ENCODE assay signal across 11 cellular contexts in genomic region chr12:62605972-62606371, GRCh38.
A peak's percentile ranks its signal among the peaks of the same experiment; 100 is the strongest.
DNase-seq lines count a peak whose midpoint lies in the region; ATAC-seq and TF ChIP-seq lines count a peak whose summit lies in the region.
"Had no signal": no experiment of that assay in that cellular context is flagged by ENCODE, and none has a peak within 500 bp of the region (broad histone marks: within the 10 kb centered on the region; RNA-seq: fewer than 3 reads in every experiment).

No MANE protein-coding gene starts in this region.

- no peaks in the 10 kb centered on the region for H3K9me3 Mint-ChIP-seq in endodermal cell

- TF ChIP-seq EP300 in ovary (IDR thresholded peaks at IDR 0.05): no peak

- H3K36me3 ChIP-seq in endodermal cell (ENCODE audit: control insufficient read depth, insufficient read depth, low read length) (peaks cover 26% of the 10 kb centered on the region), ovary (no peaks in the 10 kb centered on the region)

- H3K4me1 Mint-ChIP-seq in endodermal cell: peaks cover 29% of the 10 kb centered on the region

- H3K27ac ChIP-seq in endodermal cell (ENCODE audit: low read depth, low read length): no peak overlapping the region
- no peak overlapping the region for H3K27ac ChIP-seq in ovary
- H3K27ac ChIP-seq: RWPE1, testis had no signal

- H3K4me3 Mint-ChIP-seq in endodermal cell: peak overlapping the region; percentile 97

- H3K36me3 Mint-ChIP-seq in endodermal cell (ENCODE audit: low read depth): peaks cover 18% of the 10 kb centered on the region

- no peak overlapping the region for H3K27ac Mint-ChIP-seq in endodermal cell

- H3K9ac ChIP-seq in endodermal cell (ENCODE audit: extremely low read depth, low read length, poor library complexity, severe bottlenecking): peak overlapping the region; percentile 97

- no peak for ATAC-seq in GM21786 (IDR thresholded peaks at IDR 0.05; ENCODE audit: unreplicated experiment)

- 79 to 95% methylated on average over 2 of the region's 2 CpGs for WGBS in endodermal cell (ENCODE audit: insufficient coverage in 1 of 2, insufficient read length in 1 of 2), 2 experiments
- 97 to 98% (median 97%) methylated on average over 2 of the region's 2 CpGs for WGBS in ovary, 3 donors

- H3K27me3 ChIP-seq in endodermal cell (ENCODE audit: control insufficient read depth, insufficient read depth, low read length, poor library complexity, severe bottlenecking): no peaks in the 10 kb centered on the region
- no peaks in the 10 kb centered on the region for H3K27me3 ChIP-seq in ovary
- H3K27me3 ChIP-seq: testis had no signal

- intact Hi-C loops in ovary (cut with DNase I): loop anchor here in 2 of 4 donors (10.0 kb wide), 1 partner anchor 189 kb away; no protein-coding TSS in a partner anchor

- TF ChIP-seq CTCF in endodermal cell (conservative IDR thresholded peaks at IDR 0.05): no peak
- no peak for TF ChIP-seq CTCF in ovary (IDR thresholded peaks at IDR 0.05)

- no peak for TF ChIP-seq POLR2A in ovary (IDR thresholded peaks at IDR 0.05)

- peak; percentile 12 for DNase-seq in NCI-H146 (lab: John Stamatoyannopoulos, UW)
- no peak for DNase-seq in NCI-H146 treated with DMSO at 0.1 percent for 48 hours (lab: John Stamatoyannopoulos, UW; ENCODE audit: unreplicated experiment)
- peak; percentile 49 to 58 for DNase-seq in NCI-H187 (lab: John Stamatoyannopoulos, UW)
- DNase-seq in endodermal cell: no peak
- DNase-seq in ovary: no peak
- no peak for DNase-seq in NCI-H446 treated with DMSO at 0.1 percent for 48 hours (lab: John Stamatoyannopoulos, UW)
- no peak for DNase-seq in dermis blood vessel endothelial cell
- DNase-seq: DMS53, testis had no signal

- H3K4me1 ChIP-seq in endodermal cell (ENCODE audit: control insufficient read depth, insufficient read depth, low read length) (peaks cover 10% of the 10 kb centered on the region), ovary (ENCODE audit: insufficient read depth) (peaks cover 1% of the 10 kb centered on the region)

- H3K4me3 ChIP-seq in endodermal cell (ENCODE audit: low read length) (peak overlapping the region; percentile 98), ovary (peak overlapping the region; percentile 1)
- H3K4me3 ChIP-seq: testis had no signal

- no peaks in the 10 kb centered on the region for H3K9me3 ChIP-seq in endodermal cell (ENCODE audit: control insufficient read depth, low read length)
- no peaks in the 10 kb centered on the region for H3K9me3 ChIP-seq in ovary
- H3K9me3 ChIP-seq: testis had no signal

- no peaks in the 10 kb centered on the region for H3K27me3 Mint-ChIP-seq in endodermal cell (ENCODE audit: insufficient read depth)

Comparison
In these comparisons a context has a peak if more than half of its experiments do, and no peak if none do; other contexts are left out.
1. DNase-seq: peak in NCI-H146 (single experiment) and NCI-H187 (2 of 2); none in NCI-H146 treated with DMSO at 0.1 percent for 48 hours (single experiment), endodermal cell (single experiment), ovary (0 of 5), NCI-H446 treated with DMSO at 0.1 percent for 48 hours (single experiment) and dermis blood vessel endothelial cell (single experiment).